Comparison of ENCODE assay signal across 13 cellular contexts in genomic region chr22:32531228-32531627, GRCh38. TPM values are rescaled to one million over a fixed set of nuclear protein-coding genes. Genes with fewer than 3 reads are reported as not detected.
DNase-seq lines count a peak whose midpoint lies in the region; ATAC-seq, FAIRE-seq and TF ChIP-seq lines count a peak whose summit lies in the region.
"Had no signal": no experiment of that assay in that cellular context is flagged by ENCODE, and none has a peak within 500 bp of the region (broad histone marks: within the 10 kb centered on the region; RNA-seq: fewer than 3 reads in every experiment).

No MANE protein-coding gene starts in this region.

- peak; percentile 17 for DNase-seq in astrocyte of the hippocampus (ENCODE audit: low read depth, low spot score)
- peak; percentile 53 for DNase-seq in hepatic stellate cell (ENCODE audit: low spot score)
- DNase-seq in ovary = peak in 1 of 5 donors; percentile 35
- no peak for DNase-seq in urothelium cell line (ENCODE audit: low spot score)
- DNase-seq in H7 = no peak
- DNase-seq in NCI-H1694 (lab: John Stamatoyannopoulos, UW) = no peak
- DNase-seq: CD8-positive, alpha-beta memory T cell; NCI-H2107; pancreas; T1000 had no signal

- intact Hi-C loops in ovary (cut with DNase I) = loop anchor here (5.0 to 10.0 kb wide), 4 partner anchors 94 to 274 kb away; partner anchors contain the start of gene TIMP3 (in 2 of the 4)

- TF ChIP-seq CTCF in ovary (IDR thresholded peaks at IDR 0.05) = no peak

- H3K36me3 ChIP-seq in ovary = no peaks in the 10 kb centered on the region
- H3K36me3 ChIP-seq in H7 (replicated peaks; ENCODE audit: control insufficient read depth, insufficient read depth, low read length) = no peaks in the 10 kb centered on the region
- H3K36me3 ChIP-seq: pancreas had no signal

- FAIRE-seq in urothelium cell line (lab: Jason Lieb, UNC) = peak; percentile 27
- FAIRE-seq: GM19239, pancreas had no signal

- no peak overlapping the region for H3K4me3 ChIP-seq in ovary
- no peak overlapping the region for H3K4me3 ChIP-seq in H7 (ENCODE audit: insufficient read depth, low read depth, low read length)
- H3K4me3 ChIP-seq: pancreas had no signal

- no peak for ATAC-seq in HG03378 (IDR thresholded peaks at IDR 0.05; ENCODE audit: unreplicated experiment)
- ATAC-seq: left lobe of liver had no signal

- peak overlapping the region; percentile 21 to 32 for H3K27ac ChIP-seq in ovary

- H3K4me1 ChIP-seq in ovary (ENCODE audit: insufficient read depth) = peaks cover 22% of the 10 kb centered on the region

- WGBS in ovary, 3 donors = 50 to 61% (median 53%) methylated on average over 7 of the region's 7 CpGs

- TF ChIP-seq EP300 in ovary (IDR thresholded peaks at IDR 0.05) = no peak

- no peaks in the 10 kb centered on the region for H3K9me3 ChIP-seq in ovary
- H3K9me3 ChIP-seq: pancreas had no signal

- TF ChIP-seq POLR2A in ovary (IDR thresholded peaks at IDR 0.05) = no peak

- no peaks in the 10 kb centered on the region for H3K27me3 ChIP-seq in ovary
- no peaks in the 10 kb centered on the region for H3K27me3 ChIP-seq in H7 (ENCODE audit: control insufficient read depth, insufficient read depth, low read length)
- H3K27me3 ChIP-seq: pancreas had no signal

RNA-seq across cellular contexts. Expression of gene FBXO7, which starts 56.6 kb away (rescaled TPM):
- 10 to 100 TPM; 70.7 to 94.1 (median 85.6) TPM for total RNA-seq in ovary
- polyA plus RNA-seq in ovary = 100 to 1,000 TPM in 1 of 2 donors, 10 to 100 TPM in 1; 69.7 to 151 TPM
- 99.2 and 105 TPM in 2 replicates for total RNA-seq in H7 (2014; rRNA removed; shearing (Covaris generic))

Comparison
In these comparisons a context has a peak if more than half of its experiments do, and no peak if none do; other contexts are left out.
1. DNase-seq: peak in astrocyte of the hippocampus (single experiment) and hepatic stellate cell (single experiment); none in urothelium cell line (single experiment), H7 (single experiment) and NCI-H1694 (single experiment).